17 cellular contexts compared by ENCODE assay signal in the genomic region with DNA sequence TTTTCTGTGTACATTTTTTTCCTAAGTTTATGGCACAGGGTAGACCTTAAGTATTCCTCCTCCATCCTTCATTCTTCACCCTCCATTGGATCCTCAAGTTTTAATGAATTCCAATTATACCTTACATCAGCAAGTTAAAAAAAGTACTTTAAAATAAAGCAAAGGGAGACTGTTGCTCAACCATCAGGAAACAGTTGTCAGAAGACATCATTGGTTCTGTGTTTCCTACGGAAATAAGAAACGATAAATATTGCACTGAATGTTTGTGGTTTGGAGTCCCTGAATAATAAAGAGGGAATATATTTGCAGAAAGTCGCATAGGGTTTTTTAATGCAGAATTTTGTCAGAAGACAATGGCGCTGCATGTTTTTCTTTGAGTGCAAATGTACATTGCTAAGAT. TPM values are rescaled to one million over a fixed set of nuclear protein-coding genes. Genes with fewer than 3 reads are reported as not detected.
"Had no signal": no experiment of that assay in that cellular context is flagged by ENCODE, and none has a peak within 500 bp of the region (broad histone marks: within the 10 kb centered on the region; RNA-seq: fewer than 3 reads in every experiment).

No MANE protein-coding gene starts in this region.

- ATAC-seq: heart right ventricle, pancreas had no signal

- H3K4me1 ChIP-seq: left ventricle myocardium inferior, pancreas, stomach had no signal

- H3K9me3 ChIP-seq: heart right ventricle, left ventricle myocardium inferior, pancreas, stomach had no signal

- H3K27ac ChIP-seq: heart right ventricle, left ventricle myocardium inferior, pancreas, stomach had no signal

- H3K4me3 Mint-ChIP-seq: activated naive CD8-positive, alpha-beta T cell treated with anti-CD3 and anti-CD28 coated beads, Interleukin-2, amount 10 ng/mL, durations not matched to agents 7 days and 5 days had no signal

- H3K9me3 Mint-ChIP-seq: activated naive CD8-positive, alpha-beta T cell treated with anti-CD3 and anti-CD28 coated beads, Interleukin-2, amount 10 ng/mL, durations not matched to agents 7 days and 5 days had no signal

- H3K27me3 Mint-ChIP-seq: activated naive CD8-positive, alpha-beta T cell treated with anti-CD3 and anti-CD28 coated beads, Interleukin-2, amount 10 ng/mL, durations not matched to agents 7 days and 5 days had no signal

- H3K27me3 ChIP-seq: heart right ventricle, pancreas, stomach had no signal

- DNase-seq: activated CD4-positive, alpha-beta T cell treated with anti-CD3 and anti-CD28 coated beads for 1 hour; activated gamma-delta T cell treated with Interleukin-2 at 50 U/mL for 16 hours; activated naive CD8-positive, alpha-beta T cell treated with anti-CD3 and anti-CD28 coated beads, Interleukin-2, amount 10 ng/mL, durations not matched to agents 7 days and 5 days; aorta; foreskin melanocyte; heart right ventricle; left ventricle myocardium inferior; mesenchymal stem cell; pancreas; retina; stimulated activated CD4-positive, alpha-beta T cell treated with anti-CD3 and anti-CD28 coated beads, Interleukin-4, amount 100 ng/mL, for 4 hours; stomach; T1000 had no signal

- H3K4me3 ChIP-seq: heart right ventricle, left ventricle myocardium inferior, pancreas, skin epidermis, stomach had no signal

RNA-seq across cellular contexts. Expression of a gene that starts 45.8 kb away (rescaled TPM):
- total RNA-seq: activated CD8-positive, alpha-beta memory T cell treated with anti-CD3 and anti-CD28 coated beads for 36 hours; activated naive CD8-positive, alpha-beta T cell treated with anti-CD3 and anti-CD28 coated beads, Interleukin-2, amount 10 ng/mL, durations not matched to agents 7 days and 5 days; endothelial cell of umbilical vein; left ventricle myocardium inferior; urinary bladder had no signal
